16 cellular contexts compared by ENCODE assay signal in genomic region chr10:22016046-22016705, GRCh38.
"Had no signal": no experiment of that assay in that cellular context is flagged by ENCODE, and none has a peak within 500 bp of the region (broad histone marks: within the 10 kb centered on the region; RNA-seq: fewer than 3 reads in every experiment).

No MANE protein-coding gene starts in this region.

- H3K36me3 ChIP-seq: cardiac muscle cell, suprapubic skin, transverse colon, uterus had no signal

- H3K27me3 Mint-ChIP-seq: activated naive CD4-positive, alpha-beta T cell treated with anti-CD3 and anti-CD28 coated beads, Interleukin-2, amount 50 U/mL, for 24 hours; stimulated activated naive CD8-positive, alpha-beta T cell treated with anti-CD3 and anti-CD28 coated beads, Interleukin-15, amount 100 ng/mL, for 72 hours had no signal

- H3K4me3 ChIP-seq: cardiac muscle cell, smooth muscle cell, suprapubic skin, transverse colon, uterus had no signal

- H3K9me3 ChIP-seq: suprapubic skin, transverse colon, uterus had no signal

- ATAC-seq: effector memory CD8-positive, alpha-beta T cell; natural killer cell treated with Interleukin-12 subunit alpha and Interleukin-12 subunit beta and Interleukin-15 and Interleukin-18, amount 100 ng/mL, for 72 hours; sciatic nerve; stimulated activated naive CD8-positive, alpha-beta T cell treated with anti-CD3 and anti-CD28 coated beads, Interleukin-15, amount 100 ng/mL, for 72 hours had no signal

- DNase-seq: activated CD4-positive, alpha-beta T cell treated with anti-CD3 and anti-CD28 coated beads, Interleukin-2, amount 50 U/mL, for 1 hour; activated CD4-positive, CD25-positive, alpha-beta regulatory T cell treated with anti-CD3 and anti-CD28 coated beads, Interleukin-2, amount 50 U/mL, for 72 hours; activated CD8-positive, alpha-beta memory T cell treated with anti-CD3 and anti-CD28 coated beads for 24 hours; activated gamma-delta T cell; dermis blood vessel endothelial cell; effector memory CD8-positive, alpha-beta T cell; stimulated activated CD4-positive, alpha-beta T cell treated with anti-CD3 and anti-CD28 coated beads, Interleukin-4, amount 100 ng/mL, for 1 hour; stimulated activated naive CD8-positive, alpha-beta T cell treated with anti-CD3 and anti-CD28 coated beads, Interleukin-15, amount 100 ng/mL, for 72 hours; transverse colon; uterus had no signal

- H3K4me1 ChIP-seq: suprapubic skin, transverse colon, uterus had no signal

- H3K4me1 Mint-ChIP-seq: stimulated activated naive CD8-positive, alpha-beta T cell treated with anti-CD3 and anti-CD28 coated beads, Interleukin-15, amount 100 ng/mL, for 72 hours had no signal

- H3K27ac Mint-ChIP-seq: effector memory CD8-positive, alpha-beta T cell; natural killer cell treated with Interleukin-12 subunit alpha and Interleukin-12 subunit beta and Interleukin-15 and Interleukin-18, amount 100 ng/mL, for 72 hours; stimulated activated naive CD8-positive, alpha-beta T cell treated with anti-CD3 and anti-CD28 coated beads, Interleukin-15, amount 100 ng/mL, for 72 hours had no signal

- H3K27me3 ChIP-seq: cardiac muscle cell, suprapubic skin, transverse colon, uterus had no signal

- H3K4me2 ChIP-seq: smooth muscle cell had no signal

- H3K36me3 Mint-ChIP-seq: activated naive CD4-positive, alpha-beta T cell treated with anti-CD3 and anti-CD28 coated beads, Interleukin-2, amount 50 U/mL, for 24 hours; natural killer cell treated with Interleukin-12 subunit alpha and Interleukin-12 subunit beta and Interleukin-15 and Interleukin-18, amount 100 ng/mL, for 72 hours had no signal

- H3K4me3 Mint-ChIP-seq: activated naive CD4-positive, alpha-beta T cell treated with anti-CD3 and anti-CD28 coated beads, Interleukin-2, amount 50 U/mL, for 24 hours; effector memory CD8-positive, alpha-beta T cell; natural killer cell treated with Interleukin-12 subunit alpha and Interleukin-12 subunit beta and Interleukin-15 and Interleukin-18, amount 100 ng/mL, for 72 hours; stimulated activated naive CD8-positive, alpha-beta T cell treated with anti-CD3 and anti-CD28 coated beads, Interleukin-15, amount 100 ng/mL, for 72 hours had no signal

- H3K27ac ChIP-seq: cardiac muscle cell, suprapubic skin, transverse colon, uterus had no signal
